ENCODE assay signal across 9 cellular contexts in the genomic region with DNA sequence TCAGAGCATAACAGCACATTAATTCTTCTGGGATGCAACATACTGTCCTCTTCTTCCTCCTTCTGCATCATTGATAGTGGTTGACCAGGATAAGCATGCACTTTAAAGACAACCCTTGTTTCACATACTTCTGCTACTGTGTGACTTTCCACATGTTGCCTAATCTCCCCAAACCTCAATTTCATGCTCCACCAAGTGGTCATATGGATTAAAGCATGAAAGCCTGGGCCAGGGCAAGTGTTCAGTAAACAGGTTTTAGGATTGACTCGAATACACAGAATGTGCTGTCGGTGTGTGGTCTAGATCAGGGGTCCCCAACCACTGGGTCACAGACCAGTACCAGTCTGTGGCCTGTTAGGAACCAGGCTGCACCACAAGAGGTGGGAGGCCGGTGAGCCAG. TPM values are rescaled to one million over a fixed set of nuclear protein-coding genes. Genes with fewer than 3 reads are reported as not detected.
DNase-seq lines count a peak whose midpoint lies in the region; ATAC-seq and TF ChIP-seq lines count a peak whose summit lies in the region.
"Had no signal": no experiment of that assay in that cellular context is flagged by ENCODE, and none has a peak within 500 bp of the region (broad histone marks: within the 10 kb centered on the region; RNA-seq: fewer than 3 reads in every experiment).

No MANE protein-coding gene starts in this region.

- TF ChIP-seq CTCF in AG10803 (conservative IDR thresholded peaks at IDR 0.05; ENCODE audit: low read length) = peak; percentile 72
- TF ChIP-seq CTCF in HFFc6 (IDR thresholded peaks at IDR 0.05) = peak; percentile 68
- 0 out of 2 replicates have a peak, but pooled peaks have one; percentile 8 for TF ChIP-seq CTCF in RWPE1 (conservative IDR thresholded peaks at IDR 0.05; ENCODE audit: low read depth)
- peak; percentile 52 for TF ChIP-seq CTCF in foreskin fibroblast (IDR thresholded peaks at IDR 0.05; ENCODE audit: low read depth, low read length)
- TF ChIP-seq CTCF in smooth muscle cell (IDR thresholded peaks at IDR 0.05; ENCODE audit: borderline replicate concordance, insufficient read depth, poor library complexity, severe bottlenecking) = peak; percentile 45

- no peaks in the 10 kb centered on the region for H3K9me3 ChIP-seq in smooth muscle cell (replicated peaks; ENCODE audit: low read depth)

- ATAC-seq in GM21576 (IDR thresholded peaks at IDR 0.05; ENCODE audit: unreplicated experiment) (no peak), HG03025 (IDR thresholded peaks at IDR 0.05; ENCODE audit: low FRiP score, unreplicated experiment) (no peak), GM18907 (IDR thresholded peaks at IDR 0.05; ENCODE audit: unreplicated experiment) (no peak)

- POLR2A ChIA-PET in RWPE1 (lab: Yijun Ruan, JAX; ENCODE audit: low non-redundant PET) = no interaction called here

- H3K4me3 Mint-ChIP-seq in HFFc6 = no peak overlapping the region
- H3K4me3 Mint-ChIP-seq: dendritic cell treated with granulocyte-macrophage colony-stimulating factor and Interleukin-4, amounts not matched to agents 40 ng/mL and 50 ng/mL, for 4 days had no signal

- WGBS in smooth muscle cell (ENCODE audit: low lambda C conversion rate) = 89% methylated on average over 3 of the region's 3 CpGs

- no peak overlapping the region for H3K9ac ChIP-seq in smooth muscle cell (ENCODE audit: low read depth)

- H3K4me3 ChIP-seq in AG10803 (ENCODE audit: low read length) (no peak overlapping the region), foreskin fibroblast (ENCODE audit: low read depth in 1 of 2, low read length in 2 of 2) (no peak overlapping the region), smooth muscle cell (no peak overlapping the region)

- DNase-seq in AG10803 (ENCODE audit: low read depth) (peak; percentile 68), HFFc6 (peak; percentile 49), RWPE1 (ENCODE audit: low spot score) (peak; percentile 44), foreskin fibroblast (peak; percentile 42 to 66), smooth muscle cell (lab: John Stamatoyannopoulos, UW; ENCODE audit: unreplicated experiment) (no peak)

- H3K27ac Mint-ChIP-seq in HFFc6 = no peak overlapping the region
- H3K27ac Mint-ChIP-seq: dendritic cell treated with granulocyte-macrophage colony-stimulating factor and Interleukin-4, amounts not matched to agents 40 ng/mL and 50 ng/mL, for 4 days had no signal

- peaks cover 26% of the 10 kb centered on the region for H3K27me3 Mint-ChIP-seq in HFFc6 (ENCODE audit: insufficient read depth)
- H3K27me3 Mint-ChIP-seq: dendritic cell treated with granulocyte-macrophage colony-stimulating factor and Interleukin-4, amounts not matched to agents 40 ng/mL and 50 ng/mL, for 4 days had no signal

- no peaks in the 10 kb centered on the region for H3K79me2 ChIP-seq in smooth muscle cell (ENCODE audit: low read depth)

- H3K27ac ChIP-seq in RWPE1 (no peak overlapping the region), smooth muscle cell (ENCODE audit: low read depth) (no peak overlapping the region)

- peaks cover 11% of the 10 kb centered on the region for H3K4me1 ChIP-seq in smooth muscle cell (ENCODE audit: low read depth)

- H3F3A ChIP-seq in smooth muscle cell (ENCODE audit: low read depth) = no peaks in the 10 kb centered on the region

- no peaks in the 10 kb centered on the region for H3K4me1 Mint-ChIP-seq in HFFc6 (ENCODE audit: low read depth)

- no peak overlapping the region for H3K4me2 ChIP-seq in smooth muscle cell

- no peaks in the 10 kb centered on the region for H3K36me3 Mint-ChIP-seq in HFFc6 (ENCODE audit: low read depth)

- no peaks in the 10 kb centered on the region for H3K27me3 ChIP-seq in smooth muscle cell (ENCODE audit: low read depth)

- CTCF ChIA-PET in RWPE1 (lab: Yijun Ruan, JAX) = interaction anchor here (0.6 to 3.1 kb wide), 6 partner anchors 9 to 651 kb away, joined by 3 to 7 read pairs (median 3); no protein-coding TSS in a partner anchor

- no peaks in the 10 kb centered on the region for H4K20me1 ChIP-seq in smooth muscle cell (ENCODE audit: low read depth)

- H3K9me3 Mint-ChIP-seq in HFFc6 = no peaks in the 10 kb centered on the region
- H3K9me3 Mint-ChIP-seq: dendritic cell treated with granulocyte-macrophage colony-stimulating factor and Interleukin-4, amounts not matched to agents 40 ng/mL and 50 ng/mL, for 4 days had no signal

- no peaks in the 10 kb centered on the region for H3K36me3 ChIP-seq in smooth muscle cell (ENCODE audit: low read depth)

- no peak overlapping the region for H2AFZ ChIP-seq in smooth muscle cell (ENCODE audit: low read depth)

RNA-seq across cellular contexts. Expression of gene BFSP2, which starts 22.5 kb away (rescaled TPM):
- total RNA-seq in HFFc6 (2021; fragmentation: NEBNext Ultra II Directional; extraction: Animal tissue kit (Norgen Biotek cat#: 25700)) = not detected
- not detected in 2 replicates for total RNA-seq in smooth muscle cell
- polyA plus RNA-seq in smooth muscle cell = not detected in 2 replicates

Comparison
In these comparisons a context has a peak if more than half of its experiments do, and no peak if none do; other contexts are left out.
1. CTCF ChIP-seq: peak in every context shown above with its lines; median percentile 72 in AG10803; 68 in HFFc6; 52 in foreskin fibroblast; 45 in smooth muscle cell; 8 in RWPE1.